Comparison of ENCODE assay signal across 1 cellular context in genomic region chr12:94079965-94080683, GRCh38.
TF ChIP-seq lines count a peak whose summit lies in the region.

No MANE protein-coding gene starts in this region.

TF ChIP-seq in WTC11, 78 proteins besides CTCF, POLR2A, EP300 and RAD21 (continued from another document):
- TF ChIP-seq PREB (CRISPR knock-in tag; IDR thresholded peaks at IDR 0.05; ENCODE audit: borderline replicate concordance) (no peak), ZNF423 (CRISPR knock-in tag; IDR thresholded peaks at IDR 0.05) (no peak), MYBL2 (CRISPR knock-in tag; IDR thresholded peaks at IDR 0.05) (no peak), KAT7 (CRISPR knock-in tag; IDR thresholded peaks at IDR 0.05; ENCODE audit: borderline replicate concordance) (no peak), ERG (CRISPR knock-in tag; IDR thresholded peaks at IDR 0.05) (no peak), TCF7 (CRISPR knock-in tag; IDR thresholded peaks at IDR 0.05; ENCODE audit: low read depth) (no peak), ZNF512 (CRISPR knock-in tag; IDR thresholded peaks at IDR 0.05; ENCODE audit: borderline replicate concordance) (no peak), MLX (CRISPR knock-in tag; IDR thresholded peaks at IDR 0.05) (no peak), IRF2 (CRISPR knock-in tag; IDR thresholded peaks at IDR 0.05; ENCODE audit: borderline replicate concordance, low read depth) (no peak), FOXP1 (CRISPR knock-in tag; IDR thresholded peaks at IDR 0.05; ENCODE audit: borderline replicate concordance) (no peak), PRDM15 (CRISPR knock-in tag; IDR thresholded peaks at IDR 0.05) (no peak), ZNF138 (CRISPR knock-in tag; conservative IDR thresholded peaks at IDR 0.05) (no peak), USF2 (CRISPR knock-in tag; IDR thresholded peaks at IDR 0.05) (no peak), SMAD3 (CRISPR knock-in tag; IDR thresholded peaks at IDR 0.05; ENCODE audit: borderline replicate concordance) (no peak), JUN (CRISPR knock-in tag; IDR thresholded peaks at IDR 0.05) (no peak), ZNF121 (CRISPR knock-in tag; IDR thresholded peaks at IDR 0.05) (no peak), AR (CRISPR knock-in tag; IDR thresholded peaks at IDR 0.05) (no peak), ATF2 (CRISPR knock-in tag; IDR thresholded peaks at IDR 0.05; ENCODE audit: borderline replicate concordance, low read depth) (no peak), MXD4 (CRISPR knock-in tag; IDR thresholded peaks at IDR 0.05; ENCODE audit: borderline replicate concordance) (no peak)
TF ChIP-seq in WTC11: peak in this region for 0.
